ENCODE assay signal across 9 cellular contexts in the genomic region with DNA sequence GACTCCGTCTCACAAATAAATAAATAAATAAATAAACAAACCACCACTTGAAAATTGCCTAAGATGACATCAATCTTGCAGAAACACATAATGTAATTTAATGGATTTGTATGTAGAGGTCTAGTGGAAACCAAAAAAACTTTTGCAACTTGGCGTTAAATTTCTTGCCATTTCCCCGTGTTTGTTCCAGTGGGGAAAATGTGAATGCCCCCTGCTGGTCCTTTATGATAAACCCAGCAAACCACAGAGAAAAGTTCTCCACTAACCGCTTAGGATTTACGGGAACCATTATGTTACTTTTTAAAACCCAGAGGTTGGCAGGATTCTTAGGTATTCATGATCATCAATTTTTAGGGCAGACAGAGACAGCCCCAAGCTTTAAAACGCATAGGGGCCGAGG. TPM values are rescaled to one million over a fixed set of nuclear protein-coding genes. Genes with fewer than 3 reads are reported as not detected.
DNase-seq lines count a peak whose midpoint lies in the region; ATAC-seq and TF ChIP-seq lines count a peak whose summit lies in the region.
"Had no signal": no experiment of that assay in that cellular context is flagged by ENCODE, and none has a peak within 500 bp of the region (broad histone marks: within the 10 kb centered on the region; RNA-seq: fewer than 3 reads in every experiment).

No MANE protein-coding gene starts in this region.

- no peak overlapping the region for H3K4me3 Mint-ChIP-seq in activated naive CD4-positive, alpha-beta T cell treated with anti-CD3 and anti-CD28 coated beads, Interleukin-2, amount 10 ng/mL, durations not matched to agents 7 days and 5 days

- intact Hi-C loops in adrenal gland (cut with DNase I), result no loop called here

- no peaks in the 10 kb centered on the region for H3K36me3 ChIP-seq in BE2C
- H3K36me3 ChIP-seq in adrenal gland (replicated peaks in 1 of 2), result no peaks in the 10 kb centered on the region
- H3K36me3 ChIP-seq in liver (ENCODE audit: control insufficient read depth in 4 of 4, insufficient read depth in 3 of 4, low read depth in 1 of 4, low read length in 3 of 4), result no peaks in the 10 kb centered on the region
- no peaks in the 10 kb centered on the region for H3K36me3 ChIP-seq in upper lobe of left lung

- H3K27me3 ChIP-seq in BE2C, result no peaks in the 10 kb centered on the region
- H3K27me3 ChIP-seq in HL-60 (ENCODE audit: insufficient read depth, poor library complexity, severe bottlenecking), result no peaks in the 10 kb centered on the region
- H3K27me3 ChIP-seq in adrenal gland, result no peaks in the 10 kb centered on the region
- no peaks in the 10 kb centered on the region for H3K27me3 ChIP-seq in liver (ENCODE audit: control insufficient read depth in 4 of 4, insufficient read depth in 4 of 4, low read length in 3 of 4)
- no peaks in the 10 kb centered on the region for H3K27me3 ChIP-seq in upper lobe of left lung

- no peaks in the 10 kb centered on the region for H3K9me3 ChIP-seq in BE2C
- no peaks in the 10 kb centered on the region for H3K9me3 ChIP-seq in adrenal gland (replicated peaks in 1 of 3)
- no peaks in the 10 kb centered on the region for H3K9me3 ChIP-seq in liver (ENCODE audit: control insufficient read depth in 4 of 4, low read length in 3 of 4)
- H3K9me3 ChIP-seq in upper lobe of left lung, result no peaks in the 10 kb centered on the region

- no peak overlapping the region for H3K9ac ChIP-seq in liver (ENCODE audit: low read depth in 1 of 2, low read length in 2 of 2)

- peak; percentile 56 to 67 for TF ChIP-seq RAD21 in liver (IDR thresholded peaks at IDR 0.05)

- 72 to 79% (median 77%) methylated on average over 7 of the region's 7 CpGs for WGBS in adrenal gland, 4 donors
- 74% methylated on average over 7 of the region's 7 CpGs for WGBS in liver
- 77 to 79% methylated on average over 7 of the region's 7 CpGs for WGBS in upper lobe of left lung, 2 donors

- no peak for TF ChIP-seq EP300 in upper lobe of left lung (IDR thresholded peaks at IDR 0.05)

- no peaks in the 10 kb centered on the region for H3K36me3 Mint-ChIP-seq in activated naive CD4-positive, alpha-beta T cell treated with anti-CD3 and anti-CD28 coated beads, Interleukin-2, amount 10 ng/mL, durations not matched to agents 7 days and 5 days

- DNase-seq in BE2C (peak; percentile 25), HL-60 (ENCODE audit: low read depth in 1 of 2, low spot score in 1 of 2) (peak in 1 of 2 experiments; percentile 10), adrenal gland (peak in 1 of 7 donors; percentile 19), upper lobe of left lung (no peak), amniotic stem cell (lab: John Stamatoyannopoulos, UW) (no peak)
- no peak for DNase-seq in activated naive CD4-positive, alpha-beta T cell treated with anti-CD3 and anti-CD28 coated beads, Interleukin-2, amount 10 ng/mL, durations not matched to agents 7 days and 5 days
- DNase-seq: activated T-cell treated with anti-CD3 and anti-CD28 coated beads, Interleukin-2, amount 50 U/mL, for 1 hour had no signal

- H3K4me1 Mint-ChIP-seq in activated naive CD4-positive, alpha-beta T cell treated with anti-CD3 and anti-CD28 coated beads, Interleukin-2, amount 10 ng/mL, durations not matched to agents 7 days and 5 days, result no peaks in the 10 kb centered on the region

- H3K4me3 ChIP-seq in BE2C (ENCODE audit: low read depth, low read length) (no peak overlapping the region), HL-60 (replicated peaks; ENCODE audit: insufficient read depth, low read length) (no peak overlapping the region), adrenal gland (no peak overlapping the region), liver (ENCODE audit: low read depth in 1 of 3, low read length in 3 of 3) (no peak overlapping the region), upper lobe of left lung (no peak overlapping the region)

- CTCF ChIA-PET in activated naive CD4-positive, alpha-beta T cell treated with anti-CD3 and anti-CD28 coated beads, Interleukin-2, amount 10 ng/mL, durations not matched to agents 7 days and 5 days (lab: Charles Lee), result interaction anchor here (0.8 kb wide), 1 partner anchor 16 kb away, joined by 5 read pairs; no protein-coding TSS in a partner anchor

- H3K4me1 ChIP-seq in BE2C (peaks cover 8% of the 10 kb centered on the region), adrenal gland (replicated peaks in 1 of 2) (peaks cover 0 to 5% of the 10 kb centered on the region in 2 donors), liver (ENCODE audit: control insufficient read depth in 4 of 4, insufficient read depth in 4 of 4, low read length in 3 of 4) (peaks cover 10 to 20% (median 18%) of the 10 kb centered on the region in 4 donors), upper lobe of left lung (peaks cover 18 to 26% (median 21%) of the 10 kb centered on the region in 4 donors)

- no peaks in the 10 kb centered on the region for H3K9me3 Mint-ChIP-seq in activated naive CD4-positive, alpha-beta T cell treated with anti-CD3 and anti-CD28 coated beads, Interleukin-2, amount 10 ng/mL, durations not matched to agents 7 days and 5 days

- TF ChIP-seq POLR2A in adrenal gland (IDR thresholded peaks at IDR 0.05) (no peak), upper lobe of left lung (IDR thresholded peaks at IDR 0.05) (no peak)

- H3K27ac ChIP-seq in HL-60 (replicated peaks) (no peak overlapping the region), adrenal gland (no peak overlapping the region), liver (ENCODE audit: low read depth in 1 of 2, low read length in 2 of 2) (no peak overlapping the region), upper lobe of left lung (no peak overlapping the region)

- ATAC-seq in upper lobe of left lung (ENCODE audit: low FRiP score in 2 of 2) (no peak), HG03460 (IDR thresholded peaks at IDR 0.05; ENCODE audit: unreplicated experiment) (no peak)

- TF ChIP-seq CTCF in BE2C (IDR thresholded peaks at IDR 0.05; ENCODE audit: low read depth, low read length) (peak; percentile 77), HL-60 (IDR thresholded peaks at IDR 0.05; ENCODE audit: insufficient read depth, low read length) (peak; percentile 48), adrenal gland (IDR thresholded peaks at IDR 0.05) (peak in 4 of 6 experiments; percentile 35 to 40 (median 36)), liver (IDR thresholded peaks at IDR 0.05; ENCODE audit: low read depth, low read length, missing input control) (peak; percentile 42), upper lobe of left lung (IDR thresholded peaks at IDR 0.05) (peak in 2 of 6 experiments; percentile 17 to 30)

- H3K27me3 Mint-ChIP-seq in activated naive CD4-positive, alpha-beta T cell treated with anti-CD3 and anti-CD28 coated beads, Interleukin-2, amount 10 ng/mL, durations not matched to agents 7 days and 5 days, result peaks cover 3% of the 10 kb centered on the region

- no peak overlapping the region for H3K27ac Mint-ChIP-seq in activated naive CD4-positive, alpha-beta T cell treated with anti-CD3 and anti-CD28 coated beads, Interleukin-2, amount 10 ng/mL, durations not matched to agents 7 days and 5 days

TF ChIP-seq in liver, 16 proteins besides CTCF, POLR2A, EP300 and RAD21:
- TF ChIP-seq HNF4A (conservative IDR thresholded peaks at IDR 0.05) (no peak), GABPA (IDR thresholded peaks at IDR 0.05 in 1 of 2, conservative IDR thresholded peaks at IDR 0.05 in 1 of 2) (no peak), NR2F2 (IDR thresholded peaks at IDR 0.05) (no peak), JUND (IDR thresholded peaks at IDR 0.05) (no peak), EGR1 (IDR thresholded peaks at IDR 0.05; ENCODE audit: low read depth in 2 of 2) (no peak), SP1 (IDR thresholded peaks at IDR 0.05) (no peak), FOXA2 (IDR thresholded peaks at IDR 0.05) (no peak), HNF4G (IDR thresholded peaks at IDR 0.05) (no peak)
- TF ChIP-seq, protein P1, sequence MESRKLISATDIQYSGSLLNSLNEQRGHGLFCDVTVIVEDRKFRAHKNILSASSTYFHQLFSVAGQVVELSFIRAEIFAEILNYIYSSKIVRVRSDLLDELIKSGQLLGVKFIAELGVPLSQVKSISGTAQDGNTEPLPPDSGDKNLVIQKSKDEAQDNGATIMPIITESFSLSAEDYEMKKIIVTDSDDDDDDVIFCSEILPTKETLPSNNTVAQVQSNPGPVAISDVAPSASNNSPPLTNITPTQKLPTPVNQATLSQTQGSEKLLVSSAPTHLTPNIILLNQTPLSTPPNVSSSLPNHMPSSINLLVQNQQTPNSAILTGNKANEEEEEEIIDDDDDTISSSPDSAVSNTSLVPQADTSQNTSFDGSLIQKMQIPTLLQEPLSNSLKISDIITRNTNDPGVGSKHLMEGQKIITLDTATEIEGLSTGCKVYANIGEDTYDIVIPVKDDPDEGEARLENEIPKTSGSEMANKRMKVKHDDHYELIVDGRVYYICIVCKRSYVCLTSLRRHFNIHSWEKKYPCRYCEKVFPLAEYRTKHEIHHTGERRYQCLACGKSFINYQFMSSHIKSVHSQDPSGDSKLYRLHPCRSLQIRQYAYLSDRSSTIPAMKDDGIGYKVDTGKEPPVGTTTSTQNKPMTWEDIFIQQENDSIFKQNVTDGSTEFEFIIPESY (IDR thresholded peaks at IDR 0.05), result no peak
- TF ChIP-seq, protein P2, sequence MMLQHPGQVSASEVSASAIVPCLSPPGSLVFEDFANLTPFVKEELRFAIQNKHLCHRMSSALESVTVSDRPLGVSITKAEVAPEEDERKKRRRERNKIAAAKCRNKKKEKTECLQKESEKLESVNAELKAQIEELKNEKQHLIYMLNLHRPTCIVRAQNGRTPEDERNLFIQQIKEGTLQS (IDR thresholded peaks at IDR 0.05), result no peak
- TF ChIP-seq, protein P3, sequence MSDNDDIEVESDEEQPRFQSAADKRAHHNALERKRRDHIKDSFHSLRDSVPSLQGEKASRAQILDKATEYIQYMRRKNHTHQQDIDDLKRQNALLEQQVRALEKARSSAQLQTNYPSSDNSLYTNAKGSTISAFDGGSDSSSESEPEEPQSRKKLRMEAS (IDR thresholded peaks at IDR 0.05), result no peak

RNA-seq across cellular contexts. Expression of a gene that starts 32.5 kb away (rescaled TPM):
- 0.80 TPM for polyA plus RNA-seq in BE2C (2012; ENCODE audit: insufficient read depth, insufficient read length, low read depth)
- total RNA-seq in adrenal gland, result 1 to 10 TPM in 1 of 8 donors, under 1 TPM in 3, not detected in 4; 0.12 to 1.0 (median 0.24) TPM
- under 1 TPM in 2 of 3 donors, not detected in 1; 0.16 to 0.40 TPM for polyA plus RNA-seq in adrenal gland
- total RNA-seq in liver, result under 1 TPM in 1 of 2 donors, not detected in 1; under 0.01 TPM
- under 1 TPM in 1 of 2 donors, not detected in 1; 0.03 TPM for polyA plus RNA-seq in liver
- 10 to 100 TPM in 1 of 6 donors, under 1 TPM in 3, not detected in 2; 0.10 to 18.9 (median 0.47) TPM for total RNA-seq in upper lobe of left lung
